Comparison of ENCODE assay signal across 8 cellular contexts in the genomic region with DNA sequence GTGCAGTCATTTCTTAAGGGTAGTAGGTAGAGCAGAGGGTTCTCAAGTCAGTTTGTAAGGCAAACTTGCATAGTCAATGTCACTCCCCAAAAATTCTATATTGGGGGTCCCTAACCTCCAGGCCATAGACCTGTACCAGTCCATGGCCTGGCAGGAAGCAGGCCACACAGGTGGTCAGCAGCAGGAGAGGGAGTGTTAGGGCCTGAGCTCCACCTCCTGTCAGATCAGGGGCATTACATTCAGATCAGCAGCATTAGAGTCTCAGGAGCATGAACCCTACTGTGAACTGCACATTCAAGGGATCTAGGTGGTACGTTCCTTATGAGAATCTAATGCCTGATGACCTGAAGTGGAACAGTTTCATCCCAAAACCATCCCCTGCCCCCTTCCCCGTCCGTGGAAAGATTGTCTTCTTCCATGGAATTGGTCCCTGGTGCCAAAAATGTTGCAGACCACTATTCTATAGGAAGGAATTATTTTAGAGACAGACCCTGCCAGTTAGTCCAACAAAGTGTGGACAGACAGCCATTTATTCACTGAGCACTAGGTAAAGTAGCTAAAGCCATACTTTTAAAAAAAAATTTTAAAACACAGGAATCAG. TPM values are rescaled to one million over a fixed set of nuclear protein-coding genes. Genes with fewer than 3 reads are reported as not detected.
DNase-seq lines count a peak whose midpoint lies in the region; ATAC-seq, FAIRE-seq and TF ChIP-seq lines count a peak whose summit lies in the region.

No MANE protein-coding gene starts in this region.

- peaks cover 36% of the 10 kb centered on the region; the same call in 1 of the 2 replicates for H4K20me1 ChIP-seq in BLaER1

- intact Hi-C loops in prostate gland (cut with DNase I), result no loop called here

- FAIRE-seq in GM18507 (lab: Jason Lieb, UNC), result peak; percentile 84

- 86% methylated on average over 3 of the region's 3 CpGs for WGBS in prostate gland

- H3K4me3 ChIP-seq in BLaER1, result no peak overlapping the region
- H3K4me3 ChIP-seq in prostate gland, result no peak overlapping the region

- H3K36me3 ChIP-seq in BLaER1 (peaks cover 75% of the 10 kb centered on the region), prostate gland (no peaks in the 10 kb centered on the region)

- H3K9ac ChIP-seq in BLaER1, result 0 out of 2 replicates have a peak overlapping the region, but pooled peaks have one; percentile 12

- H3K4me1 ChIP-seq in BLaER1 (peaks cover 8% of the 10 kb centered on the region), prostate gland (replicated peaks) (no peaks in the 10 kb centered on the region)

- DNase-seq in GM18507 (ENCODE audit: extremely low spot score, insufficient read length, low read depth), result no peak
- peak; percentile 37 for DNase-seq in SK-N-DZ (ENCODE audit: low spot score)
- peak; percentile 26 for DNase-seq in fibroblast of gingiva (ENCODE audit: low read depth)
- DNase-seq in prostate gland (ENCODE audit: low spot score), result no peak
- no peak for DNase-seq in occipital lobe (lab: John Stamatoyannopoulos, UW)

- H3K27me3 ChIP-seq in BLaER1 (no peaks in the 10 kb centered on the region), prostate gland (replicated peaks; ENCODE audit: insufficient read depth) (no peaks in the 10 kb centered on the region)

- no peak for TF ChIP-seq POLR2A in prostate gland (IDR thresholded peaks at IDR 0.05)

- ATAC-seq in HG03571 (IDR thresholded peaks at IDR 0.05; ENCODE audit: unreplicated experiment) (peak; percentile 68), HG03025 (IDR thresholded peaks at IDR 0.05; ENCODE audit: low FRiP score, unreplicated experiment) (no peak)

- no peak overlapping the region for H3K27ac ChIP-seq in BLaER1
- no peak overlapping the region for H3K27ac ChIP-seq in prostate gland

- peak in 3 of 4 experiments; percentile 14 to 55 (median 42) for TF ChIP-seq CTCF in prostate gland (IDR thresholded peaks at IDR 0.05)

- no peak overlapping the region for H3K4me2 ChIP-seq in BLaER1

- H3K9me3 ChIP-seq in BLaER1 (no peaks in the 10 kb centered on the region), prostate gland (no peaks in the 10 kb centered on the region)

RNA-seq across cellular contexts. Expression of gene COA5, which starts 6.7 kb away (rescaled TPM):
- 89.9 and 107 TPM in 2 replicates for polyA plus RNA-seq in SK-N-DZ (2014; cell fraction: cytosol; rRNA removed)
- 156 and 185 TPM in 2 replicates for polyA plus RNA-seq in SK-N-DZ (2014; cell fraction: nucleus; rRNA removed)
- total RNA-seq in prostate gland (10 to 100 TPM; 34.9 to 41.6 TPM), occipital lobe (61.0 TPM)

RNA-seq across cellular contexts. Expression of gene UNC50, which starts 6.8 kb away (rescaled TPM):
- polyA plus RNA-seq in SK-N-DZ (2014; cell fraction: cytosol; rRNA removed), result 60.9 and 61.8 TPM in 2 replicates
- polyA plus RNA-seq in SK-N-DZ (2014; cell fraction: nucleus; rRNA removed), result 40.1 and 61.7 TPM in 2 replicates
- total RNA-seq in prostate gland (10 to 100 TPM; 42.5 to 49.9 TPM), occipital lobe (51.8 TPM)

Comparison
In these comparisons a context has a peak if more than half of its experiments do, and no peak if none do; other contexts are left out.
1. DNase-seq: peak in SK-N-DZ (single experiment) and fibroblast of gingiva (single experiment); none in GM18507 (single experiment), prostate gland (single experiment) and occipital lobe (single experiment).